ENCODE assay signal across 1 cellular context in the genomic region with DNA sequence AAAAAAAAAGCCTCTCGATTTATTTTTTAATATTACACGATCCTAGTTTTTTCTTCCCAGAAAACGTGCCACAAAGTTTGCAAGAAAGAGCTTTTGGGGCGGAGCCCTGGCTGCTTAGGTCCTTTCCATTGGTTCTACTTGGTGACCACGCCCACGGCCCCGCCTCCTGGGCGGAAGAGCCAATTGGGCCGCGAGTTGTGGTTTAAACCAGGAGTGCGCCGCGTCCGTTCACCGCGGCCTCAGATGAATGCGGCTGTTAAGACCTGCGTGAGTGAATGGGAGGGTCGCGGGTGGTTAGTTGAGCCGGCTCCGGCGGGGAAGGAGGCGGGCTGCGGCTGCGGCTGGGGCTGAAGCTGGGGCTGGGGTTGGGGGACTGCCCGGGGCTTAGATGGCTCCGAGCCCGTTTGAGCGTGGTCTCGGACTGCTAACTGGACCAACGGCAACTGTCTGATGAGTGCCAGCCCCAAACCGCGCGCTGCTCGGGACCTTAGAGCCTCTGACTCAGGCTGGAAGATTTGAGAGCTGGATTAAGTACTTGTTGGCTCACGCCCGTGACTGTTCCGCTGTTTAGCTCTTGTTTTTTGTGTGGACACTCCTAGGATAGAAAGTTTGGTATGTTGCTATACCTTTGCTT.
TF ChIP-seq lines count a peak whose summit lies in the region.

A gene (plus strand): TSS at position 231 of the 634 bp plus-strand sequence. CDS start 458 bp downstream, outside the sequence.

TF ChIP-seq in HepG2, 621 proteins besides CTCF, POLR2A, EP300 and RAD21 (continued from another document and continues in another):
- TF ChIP-seq ZBTB3 (CRISPR knock-in tag; IDR thresholded peaks at IDR 0.05; ENCODE audit: borderline replicate concordance, low read depth) (no peak), TSC22D2 (CRISPR knock-in tag; IDR thresholded peaks at IDR 0.05; ENCODE audit: borderline replicate concordance) (no peak), AKAP8 (CRISPR knock-in tag; IDR thresholded peaks at IDR 0.05) (no peak), ZNF451 (CRISPR knock-in tag; IDR thresholded peaks at IDR 0.05) (no peak), AGO1 (IDR thresholded peaks at IDR 0.05; ENCODE audit: low read depth, low read length, poor library complexity, severe bottlenecking) (no peak), NFE2L2 (IDR thresholded peaks at IDR 0.05; ENCODE audit: low read length) (no peak), ZNF331 (CRISPR knock-in tag; IDR thresholded peaks at IDR 0.05) (0 out of 2 replicates have a peak, but pooled peaks have one; percentile 18), NFIC (IDR thresholded peaks at IDR 0.05; ENCODE audit: low read length) (no peak), ZNF570 (CRISPR knock-in tag; IDR thresholded peaks at IDR 0.05; ENCODE audit: borderline replicate concordance) (no peak), SAFB2 (CRISPR knock-in tag; IDR thresholded peaks at IDR 0.05; ENCODE audit: borderline replicate concordance, low read depth) (no peak), ZNF615 (CRISPR knock-in tag; IDR thresholded peaks at IDR 0.05; ENCODE audit: borderline replicate concordance) (no peak), ZNF605 (CRISPR knock-in tag; IDR thresholded peaks at IDR 0.05) (no peak; the same call in 1 of the 2 replicates), ZNF83 (CRISPR knock-in tag; IDR thresholded peaks at IDR 0.05; ENCODE audit: borderline replicate concordance) (no peak), SRSF1 (optimal IDR thresholded peaks at IDR 0.05; ENCODE audit: low read depth, low read length) (no peak), NFE2L1 (CRISPR knock-in tag; IDR thresholded peaks at IDR 0.05; ENCODE audit: borderline replicate concordance) (no peak), ZNF841 (CRISPR knock-in tag; IDR thresholded peaks at IDR 0.05; ENCODE audit: borderline replicate concordance) (no peak), BORCS8-MEF2B (CRISPR knock-in tag; IDR thresholded peaks at IDR 0.05) (no peak), ETV5 (CRISPR knock-in tag; IDR thresholded peaks at IDR 0.05; ENCODE audit: borderline replicate concordance) (no peak), PAF1 (CRISPR knock-in tag; IDR thresholded peaks at IDR 0.05) (no peak), NR2F6 (IDR thresholded peaks at IDR 0.05) (no peak), NR2F6 (CRISPR knock-in tag; IDR thresholded peaks at IDR 0.05) (no peak), KMT2A (CRISPR knock-in tag; IDR thresholded peaks at IDR 0.05) (peak; percentile 68), PHF21A (CRISPR knock-in tag; IDR thresholded peaks at IDR 0.05) (no peak), SAP130 (CRISPR knock-in tag; IDR thresholded peaks at IDR 0.05; ENCODE audit: low read depth) (peak; percentile 93), ZNF558 (CRISPR knock-in tag; IDR thresholded peaks at IDR 0.05; ENCODE audit: borderline replicate concordance) (no peak), CEBPB (IDR thresholded peaks at IDR 0.05; ENCODE audit: borderline replicate concordance, low read depth, low read length) (no peak), ATF7-NPFF (CRISPR knock-in tag; IDR thresholded peaks at IDR 0.05; ENCODE audit: low read depth) (peak; percentile 52; the same call in 1 of the 2 replicates), BRD4 (CRISPR knock-in tag; IDR thresholded peaks at IDR 0.05) (no peak), ZNF12 (CRISPR knock-in tag; IDR thresholded peaks at IDR 0.05) (no peak), SRF (IDR thresholded peaks at IDR 0.05; ENCODE audit: low read depth, low read length) (no peak), CCDC6 (CRISPR knock-in tag; IDR thresholded peaks at IDR 0.05) (no peak), NAIF1 (CRISPR knock-in tag; IDR thresholded peaks at IDR 0.05; ENCODE audit: borderline replicate concordance) (no peak), ZNF460 (CRISPR knock-in tag; IDR thresholded peaks at IDR 0.05; ENCODE audit: borderline replicate concordance) (no peak), PPARG (CRISPR knock-in tag; conservative IDR thresholded peaks at IDR 0.05) (no peak; the same call in 1 of the 2 replicates), ISL2 (CRISPR knock-in tag; IDR thresholded peaks at IDR 0.05) (0 out of 2 replicates have a peak, but pooled peaks have one; percentile 17), HNRNPL (IDR thresholded peaks at IDR 0.05; ENCODE audit: low read depth, low read length) (no peak)
- TF ChIP-seq, protein P1, sequence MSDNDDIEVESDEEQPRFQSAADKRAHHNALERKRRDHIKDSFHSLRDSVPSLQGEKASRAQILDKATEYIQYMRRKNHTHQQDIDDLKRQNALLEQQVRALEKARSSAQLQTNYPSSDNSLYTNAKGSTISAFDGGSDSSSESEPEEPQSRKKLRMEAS (IDR thresholded peaks at IDR 0.05) = peak; percentile 57
- TF ChIP-seq, protein P2, sequence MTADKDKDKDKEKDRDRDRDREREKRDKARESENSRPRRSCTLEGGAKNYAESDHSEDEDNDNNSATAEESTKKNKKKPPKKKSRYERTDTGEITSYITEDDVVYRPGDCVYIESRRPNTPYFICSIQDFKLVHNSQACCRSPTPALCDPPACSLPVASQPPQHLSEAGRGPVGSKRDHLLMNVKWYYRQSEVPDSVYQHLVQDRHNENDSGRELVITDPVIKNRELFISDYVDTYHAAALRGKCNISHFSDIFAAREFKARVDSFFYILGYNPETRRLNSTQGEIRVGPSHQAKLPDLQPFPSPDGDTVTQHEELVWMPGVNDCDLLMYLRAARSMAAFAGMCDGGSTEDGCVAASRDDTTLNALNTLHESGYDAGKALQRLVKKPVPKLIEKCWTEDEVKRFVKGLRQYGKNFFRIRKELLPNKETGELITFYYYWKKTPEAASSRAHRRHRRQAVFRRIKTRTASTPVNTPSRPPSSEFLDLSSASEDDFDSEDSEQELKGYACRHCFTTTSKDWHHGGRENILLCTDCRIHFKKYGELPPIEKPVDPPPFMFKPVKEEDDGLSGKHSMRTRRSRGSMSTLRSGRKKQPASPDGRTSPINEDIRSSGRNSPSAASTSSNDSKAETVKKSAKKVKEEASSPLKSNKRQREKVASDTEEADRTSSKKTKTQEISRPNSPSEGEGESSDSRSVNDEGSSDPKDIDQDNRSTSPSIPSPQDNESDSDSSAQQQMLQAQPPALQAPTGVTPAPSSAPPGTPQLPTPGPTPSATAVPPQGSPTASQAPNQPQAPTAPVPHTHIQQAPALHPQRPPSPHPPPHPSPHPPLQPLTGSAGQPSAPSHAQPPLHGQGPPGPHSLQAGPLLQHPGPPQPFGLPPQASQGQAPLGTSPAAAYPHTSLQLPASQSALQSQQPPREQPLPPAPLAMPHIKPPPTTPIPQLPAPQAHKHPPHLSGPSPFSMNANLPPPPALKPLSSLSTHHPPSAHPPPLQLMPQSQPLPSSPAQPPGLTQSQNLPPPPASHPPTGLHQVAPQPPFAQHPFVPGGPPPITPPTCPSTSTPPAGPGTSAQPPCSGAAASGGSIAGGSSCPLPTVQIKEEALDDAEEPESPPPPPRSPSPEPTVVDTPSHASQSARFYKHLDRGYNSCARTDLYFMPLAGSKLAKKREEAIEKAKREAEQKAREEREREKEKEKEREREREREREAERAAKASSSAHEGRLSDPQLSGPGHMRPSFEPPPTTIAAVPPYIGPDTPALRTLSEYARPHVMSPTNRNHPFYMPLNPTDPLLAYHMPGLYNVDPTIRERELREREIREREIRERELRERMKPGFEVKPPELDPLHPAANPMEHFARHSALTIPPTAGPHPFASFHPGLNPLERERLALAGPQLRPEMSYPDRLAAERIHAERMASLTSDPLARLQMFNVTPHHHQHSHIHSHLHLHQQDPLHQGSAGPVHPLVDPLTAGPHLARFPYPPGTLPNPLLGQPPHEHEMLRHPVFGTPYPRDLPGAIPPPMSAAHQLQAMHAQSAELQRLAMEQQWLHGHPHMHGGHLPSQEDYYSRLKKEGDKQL (CRISPR knock-in tag; IDR thresholded peaks at IDR 0.05; ENCODE audit: low read depth) = no peak
- TF ChIP-seq, protein P3, sequence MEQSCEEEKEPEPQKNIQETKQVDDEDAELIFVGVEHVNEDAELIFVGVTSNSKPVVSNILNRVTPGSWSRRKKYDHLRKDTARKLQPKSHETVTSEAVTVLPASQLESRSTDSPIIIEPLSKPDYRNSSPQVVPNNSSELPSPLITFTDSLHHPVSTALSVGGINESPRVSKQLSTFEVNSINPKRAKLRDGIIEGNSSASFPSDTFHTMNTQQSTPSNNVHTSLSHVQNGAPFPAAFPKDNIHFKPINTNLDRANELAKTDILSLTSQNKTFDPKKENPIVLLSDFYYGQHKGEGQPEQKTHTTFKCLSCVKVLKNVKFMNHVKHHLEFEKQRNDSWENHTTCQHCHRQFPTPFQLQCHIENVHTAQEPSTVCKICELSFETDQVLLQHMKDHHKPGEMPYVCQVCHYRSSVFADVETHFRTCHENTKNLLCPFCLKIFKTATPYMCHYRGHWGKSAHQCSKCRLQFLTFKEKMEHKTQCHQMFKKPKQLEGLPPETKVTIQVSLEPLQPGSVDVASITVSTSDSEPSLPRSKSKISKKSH (CRISPR knock-in tag; IDR thresholded peaks at IDR 0.05; ENCODE audit: borderline replicate concordance) = no peak
- TF ChIP-seq, protein P4, sequence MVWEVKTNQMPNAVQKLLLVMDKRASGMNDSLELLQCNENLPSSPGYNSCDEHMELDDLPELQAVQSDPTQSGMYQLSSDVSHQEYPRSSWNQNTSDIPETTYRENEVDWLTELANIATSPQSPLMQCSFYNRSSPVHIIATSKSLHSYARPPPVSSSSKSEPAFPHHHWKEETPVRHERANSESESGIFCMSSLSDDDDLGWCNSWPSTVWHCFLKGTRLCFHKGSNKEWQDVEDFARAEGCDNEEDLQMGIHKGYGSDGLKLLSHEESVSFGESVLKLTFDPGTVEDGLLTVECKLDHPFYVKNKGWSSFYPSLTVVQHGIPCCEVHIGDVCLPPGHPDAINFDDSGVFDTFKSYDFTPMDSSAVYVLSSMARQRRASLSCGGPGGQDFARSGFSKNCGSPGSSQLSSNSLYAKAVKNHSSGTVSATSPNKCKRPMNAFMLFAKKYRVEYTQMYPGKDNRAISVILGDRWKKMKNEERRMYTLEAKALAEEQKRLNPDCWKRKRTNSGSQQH (CRISPR knock-in tag; IDR thresholded peaks at IDR 0.05; ENCODE audit: low read depth) = peak; percentile 97
- TF ChIP-seq, protein P5, sequence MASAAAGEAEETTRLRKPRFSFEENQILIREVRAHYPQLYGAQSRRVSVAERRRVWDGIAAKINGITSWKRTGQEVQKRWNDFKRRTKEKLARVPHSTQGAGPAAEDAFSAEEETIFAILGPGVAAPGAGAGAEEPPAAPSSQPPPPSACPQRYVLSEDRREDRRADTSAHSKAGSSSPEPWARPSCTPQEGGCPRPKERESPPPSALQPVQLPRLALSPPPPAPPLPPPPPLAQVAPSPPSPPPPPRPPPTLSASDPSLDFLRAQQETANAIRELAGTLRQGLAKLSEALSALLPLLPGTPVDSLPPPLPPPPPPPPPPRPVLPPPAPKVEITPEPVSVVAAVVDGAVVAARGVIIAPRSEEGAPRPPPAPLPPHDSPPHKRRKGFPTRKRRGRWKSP (CRISPR knock-in tag; IDR thresholded peaks at IDR 0.05) = peak; percentile 65; the same call in 1 of the 2 replicates
- TF ChIP-seq, protein P6, sequence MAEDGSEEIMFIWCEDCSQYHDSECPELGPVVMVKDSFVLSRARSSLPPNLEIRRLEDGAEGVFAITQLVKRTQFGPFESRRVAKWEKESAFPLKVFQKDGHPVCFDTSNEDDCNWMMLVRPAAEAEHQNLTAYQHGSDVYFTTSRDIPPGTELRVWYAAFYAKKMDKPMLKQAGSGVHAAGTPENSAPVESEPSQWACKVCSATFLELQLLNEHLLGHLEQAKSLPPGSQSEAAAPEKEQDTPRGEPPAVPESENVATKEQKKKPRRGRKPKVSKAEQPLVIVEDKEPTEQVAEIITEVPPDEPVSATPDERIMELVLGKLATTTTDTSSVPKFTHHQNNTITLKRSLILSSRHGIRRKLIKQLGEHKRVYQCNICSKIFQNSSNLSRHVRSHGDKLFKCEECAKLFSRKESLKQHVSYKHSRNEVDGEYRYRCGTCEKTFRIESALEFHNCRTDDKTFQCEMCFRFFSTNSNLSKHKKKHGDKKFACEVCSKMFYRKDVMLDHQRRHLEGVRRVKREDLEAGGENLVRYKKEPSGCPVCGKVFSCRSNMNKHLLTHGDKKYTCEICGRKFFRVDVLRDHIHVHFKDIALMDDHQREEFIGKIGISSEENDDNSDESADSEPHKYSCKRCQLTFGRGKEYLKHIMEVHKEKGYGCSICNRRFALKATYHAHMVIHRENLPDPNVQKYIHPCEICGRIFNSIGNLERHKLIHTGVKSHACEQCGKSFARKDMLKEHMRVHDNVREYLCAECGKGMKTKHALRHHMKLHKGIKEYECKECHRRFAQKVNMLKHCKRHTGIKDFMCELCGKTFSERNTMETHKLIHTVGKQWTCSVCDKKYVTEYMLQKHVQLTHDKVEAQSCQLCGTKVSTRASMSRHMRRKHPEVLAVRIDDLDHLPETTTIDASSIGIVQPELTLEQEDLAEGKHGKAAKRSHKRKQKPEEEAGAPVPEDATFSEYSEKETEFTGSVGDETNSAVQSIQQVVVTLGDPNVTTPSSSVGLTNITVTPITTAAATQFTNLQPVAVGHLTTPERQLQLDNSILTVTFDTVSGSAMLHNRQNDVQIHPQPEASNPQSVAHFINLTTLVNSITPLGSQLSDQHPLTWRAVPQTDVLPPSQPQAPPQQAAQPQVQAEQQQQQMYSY (CRISPR knock-in tag; IDR thresholded peaks at IDR 0.05) = no peak
- TF ChIP-seq, protein P7, sequence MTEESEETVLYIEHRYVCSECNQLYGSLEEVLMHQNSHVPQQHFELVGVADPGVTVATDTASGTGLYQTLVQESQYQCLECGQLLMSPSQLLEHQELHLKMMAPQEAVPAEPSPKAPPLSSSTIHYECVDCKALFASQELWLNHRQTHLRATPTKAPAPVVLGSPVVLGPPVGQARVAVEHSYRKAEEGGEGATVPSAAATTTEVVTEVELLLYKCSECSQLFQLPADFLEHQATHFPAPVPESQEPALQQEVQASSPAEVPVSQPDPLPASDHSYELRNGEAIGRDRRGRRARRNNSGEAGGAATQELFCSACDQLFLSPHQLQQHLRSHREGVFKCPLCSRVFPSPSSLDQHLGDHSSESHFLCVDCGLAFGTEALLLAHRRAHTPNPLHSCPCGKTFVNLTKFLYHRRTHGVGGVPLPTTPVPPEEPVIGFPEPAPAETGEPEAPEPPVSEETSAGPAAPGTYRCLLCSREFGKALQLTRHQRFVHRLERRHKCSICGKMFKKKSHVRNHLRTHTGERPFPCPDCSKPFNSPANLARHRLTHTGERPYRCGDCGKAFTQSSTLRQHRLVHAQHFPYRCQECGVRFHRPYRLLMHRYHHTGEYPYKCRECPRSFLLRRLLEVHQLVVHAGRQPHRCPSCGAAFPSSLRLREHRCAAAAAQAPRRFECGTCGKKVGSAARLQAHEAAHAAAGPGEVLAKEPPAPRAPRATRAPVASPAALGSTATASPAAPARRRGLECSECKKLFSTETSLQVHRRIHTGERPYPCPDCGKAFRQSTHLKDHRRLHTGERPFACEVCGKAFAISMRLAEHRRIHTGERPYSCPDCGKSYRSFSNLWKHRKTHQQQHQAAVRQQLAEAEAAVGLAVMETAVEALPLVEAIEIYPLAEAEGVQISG (CRISPR knock-in tag; IDR thresholded peaks at IDR 0.05) = 0 out of 2 replicates have a peak, but pooled peaks have one; percentile 37
- TF ChIP-seq, protein P8, sequence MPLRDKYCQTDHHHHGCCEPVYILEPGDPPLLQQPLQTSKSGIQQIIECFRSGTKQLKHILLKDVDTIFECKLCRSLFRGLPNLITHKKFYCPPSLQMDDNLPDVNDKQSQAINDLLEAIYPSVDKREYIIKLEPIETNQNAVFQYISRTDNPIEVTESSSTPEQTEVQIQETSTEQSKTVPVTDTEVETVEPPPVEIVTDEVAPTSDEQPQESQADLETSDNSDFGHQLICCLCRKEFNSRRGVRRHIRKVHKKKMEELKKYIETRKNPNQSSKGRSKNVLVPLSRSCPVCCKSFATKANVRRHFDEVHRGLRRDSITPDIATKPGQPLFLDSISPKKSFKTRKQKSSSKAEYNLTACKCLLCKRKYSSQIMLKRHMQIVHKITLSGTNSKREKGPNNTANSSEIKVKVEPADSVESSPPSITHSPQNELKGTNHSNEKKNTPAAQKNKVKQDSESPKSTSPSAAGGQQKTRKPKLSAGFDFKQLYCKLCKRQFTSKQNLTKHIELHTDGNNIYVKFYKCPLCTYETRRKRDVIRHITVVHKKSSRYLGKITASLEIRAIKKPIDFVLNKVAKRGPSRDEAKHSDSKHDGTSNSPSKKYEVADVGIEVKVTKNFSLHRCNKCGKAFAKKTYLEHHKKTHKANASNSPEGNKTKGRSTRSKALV (CRISPR knock-in tag; IDR thresholded peaks at IDR 0.05) = no peak
